Comparison of ENCODE assay signal across 16 cellular contexts in the genomic region with DNA sequence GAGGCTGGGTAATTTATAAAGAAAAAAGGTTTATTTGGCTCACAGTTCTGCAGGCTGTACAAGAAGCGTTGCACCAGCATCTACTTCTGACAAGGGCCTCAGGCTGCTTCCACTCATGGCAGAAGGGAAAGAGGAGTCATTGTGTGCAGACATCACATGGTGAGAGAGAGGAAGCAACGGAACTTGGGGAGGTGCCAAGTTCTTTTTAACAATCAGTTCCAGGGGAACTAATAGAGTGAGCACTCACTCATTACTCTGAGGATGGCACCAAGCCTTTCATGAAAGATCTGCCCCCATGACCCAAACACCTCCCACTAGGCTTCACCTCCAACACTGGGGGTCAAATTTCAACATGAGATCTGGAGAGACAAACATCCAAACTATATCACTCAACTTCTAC.
DNase-seq lines count a peak whose midpoint lies in the region; ATAC-seq and TF ChIP-seq lines count a peak whose summit lies in the region.
"Had no signal": no experiment of that assay in that cellular context is flagged by ENCODE, and none has a peak within 500 bp of the region (broad histone marks: within the 10 kb centered on the region; RNA-seq: fewer than 3 reads in every experiment).

No MANE protein-coding gene starts in this region.

- no peak for ATAC-seq in GM18520 (IDR thresholded peaks at IDR 0.05; ENCODE audit: unreplicated experiment)
- ATAC-seq: GM12878, HepG2 had no signal

- H2AFZ ChIP-seq in Karpas-422 (ENCODE audit: low read length), result no peak overlapping the region

- H3K4me2 ChIP-seq in Karpas-422 (ENCODE audit: low read depth, low read length, poor library complexity, severe bottlenecking), result no peak overlapping the region
- H3K4me2 ChIP-seq: BLaER1 treated with 17β-estradiol and CSF1 and Interleukin-3, amounts not matched to agents 10 nM and 100 nM had no signal

- 79 to 82% methylated on average over 2 of the region's 2 CpGs for WGBS in transverse colon (ENCODE audit: low coverage in 1 of 2), 2 donors

- TF ChIP-seq POLR2A in transverse colon (IDR thresholded peaks at IDR 0.05), result no peak

- no peak for TF ChIP-seq CTCF in transverse colon (IDR thresholded peaks at IDR 0.05)

- TF ChIP-seq EP300 in transverse colon (IDR thresholded peaks at IDR 0.05; ENCODE audit: low read depth), result no peak

- no peaks in the 10 kb centered on the region for H3K9me3 ChIP-seq in Karpas-422 (ENCODE audit: low read length)
- peaks cover 3 to 4% of the 10 kb centered on the region in 2 donors for H3K9me3 ChIP-seq in transverse colon

- in situ Hi-C loops in transverse colon (cut with MboI; ENCODE audit: low pct_ligation_motif_present in 1 of 4, low pct_unique_long_range_greater_than_20kb in 1 of 4, low sequenced_read_pairs in 3 of 4), result no loop called here

- no peaks in the 10 kb centered on the region for H3K9me2 ChIP-seq in Karpas-422 (replicated peaks; ENCODE audit: insufficient read depth, low read length)

- H3K4me1 ChIP-seq in Karpas-422 (ENCODE audit: low read length) (no peaks in the 10 kb centered on the region), transverse colon (no peaks in the 10 kb centered on the region)
- H3K4me1 ChIP-seq: BLaER1 treated with 17β-estradiol and CSF1 and Interleukin-3, amounts not matched to agents 10 nM and 100 nM had no signal

- DNase-seq in EH (ENCODE audit: low read depth) (peak; percentile 26), Karpas-422 (peak; percentile 38), dermis blood vessel endothelial cell (peak; percentile 47), lung microvascular endothelial cell (ENCODE audit: low read depth in 2 of 2) (peak; percentile 53 to 61), transverse colon (no peak)
- DNase-seq in stimulated activated CD4-positive, alpha-beta T cell treated with anti-CD3 and anti-CD28 coated beads, Interleukin-12 subunit alpha, Interleukin-12 subunit beta, amount 100 ng/mL, for 4 hours, result no peak
- DNase-seq: ACHN; Calu3; CD4-positive, alpha-beta T cell; DMS 273 treated with DMSO at 0.1 percent for 48 hours; GOT3 had no signal

- no peaks in the 10 kb centered on the region for H3K36me3 ChIP-seq in Karpas-422 (ENCODE audit: insufficient read depth, low read length)
- no peaks in the 10 kb centered on the region for H3K36me3 ChIP-seq in transverse colon
- H3K36me3 ChIP-seq: BLaER1 treated with 17β-estradiol and CSF1 and Interleukin-3, amounts not matched to agents 10 nM and 100 nM had no signal

- no peaks in the 10 kb centered on the region for H3K79me2 ChIP-seq in Karpas-422 (ENCODE audit: low read length)

- no peak overlapping the region for H3K4me3 ChIP-seq in Karpas-422 (ENCODE audit: low read length)
- H3K4me3 ChIP-seq in transverse colon, result no peak overlapping the region
- H3K4me3 ChIP-seq: BLaER1 treated with 17β-estradiol and CSF1 and Interleukin-3, amounts not matched to agents 10 nM and 100 nM; GM12878; HAP-1 had no signal

- H3K27ac ChIP-seq in Karpas-422 (ENCODE audit: low read length) (no peak overlapping the region), transverse colon (no peak overlapping the region)
- H3K27ac ChIP-seq: BLaER1 treated with 17β-estradiol and CSF1 and Interleukin-3, amounts not matched to agents 10 nM and 100 nM had no signal

- H3K9ac ChIP-seq in Karpas-422 (ENCODE audit: low read length), result no peak overlapping the region
- H3K9ac ChIP-seq: BLaER1 treated with 17β-estradiol and CSF1 and Interleukin-3, amounts not matched to agents 10 nM and 100 nM had no signal

- H3K27me3 ChIP-seq in Karpas-422 (ENCODE audit: low read length) (no peaks in the 10 kb centered on the region), transverse colon (no peaks in the 10 kb centered on the region)
- H3K27me3 ChIP-seq: BLaER1 treated with 17β-estradiol and CSF1 and Interleukin-3, amounts not matched to agents 10 nM and 100 nM had no signal

- no peaks in the 10 kb centered on the region for H4K20me1 ChIP-seq in Karpas-422 (ENCODE audit: insufficient read depth, low read depth, low read length)
- H4K20me1 ChIP-seq: BLaER1 treated with 17β-estradiol and CSF1 and Interleukin-3, amounts not matched to agents 10 nM and 100 nM had no signal

- intact Hi-C loops in transverse colon (cut with DNase I; ENCODE audit: low total_unique reads), result no loop called here

Comparison
In these comparisons a context has a peak if more than half of its experiments do, and no peak if none do; other contexts are left out.
1. DNase-seq: peak in EH (single experiment), Karpas-422 (single experiment), dermis blood vessel endothelial cell (single experiment) and lung microvascular endothelial cell (2 of 2); none in transverse colon (single experiment) and stimulated activated CD4-positive, alpha-beta T cell treated with anti-CD3 and anti-CD28 coated beads, Interleukin-12 subunit alpha, Interleukin-12 subunit beta, amount 100 ng/mL, for 4 hours (single experiment).